ENCODE assay signal across 16 cellular contexts in the genomic region with DNA sequence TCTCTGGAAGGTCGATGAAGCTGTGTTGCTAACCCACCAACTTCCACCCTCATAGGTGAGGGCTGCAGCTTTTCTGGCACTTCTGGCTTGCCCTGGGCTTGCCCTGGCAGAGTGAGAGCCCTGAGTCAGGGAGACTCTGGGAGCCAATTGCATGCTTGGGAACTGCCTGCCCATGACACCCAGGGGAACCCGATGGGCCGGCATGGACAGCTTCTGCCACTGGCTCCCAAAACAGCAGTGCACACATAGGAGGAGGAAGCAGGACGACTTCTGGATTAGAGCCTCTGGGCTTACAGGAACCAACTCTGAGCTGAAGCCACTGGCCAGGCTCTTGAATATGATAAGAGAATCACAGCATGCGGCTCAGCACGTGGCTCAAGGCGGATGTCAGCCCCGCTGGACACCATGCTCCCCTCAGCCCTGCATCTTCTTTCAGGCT.
DNase-seq lines count a peak whose midpoint lies in the region; ATAC-seq and TF ChIP-seq lines count a peak whose summit lies in the region.
"Had no signal": no experiment of that assay in that cellular context is flagged by ENCODE, and none has a peak within 500 bp of the region (broad histone marks: within the 10 kb centered on the region; RNA-seq: fewer than 3 reads in every experiment).

No MANE protein-coding gene starts in this region.

- peaks cover 32% of the 10 kb centered on the region for H3K27me3 ChIP-seq in GM23248 (replicated peaks; ENCODE audit: insufficient read depth)
- H3K27me3 ChIP-seq in sigmoid colon = no peaks in the 10 kb centered on the region

- no peak for TF ChIP-seq EP300 in sigmoid colon (IDR thresholded peaks at IDR 0.05)

- no peaks in the 10 kb centered on the region for H3K36me3 Mint-ChIP-seq in activated CD4-positive, alpha-beta memory T cell treated with anti-CD3 and anti-CD28 coated beads for 36 hours
- H3K36me3 Mint-ChIP-seq in Calu3 (ENCODE audit: insufficient read depth, unreplicated experiment) (no peaks in the 10 kb centered on the region), nephron progenitor cell (ENCODE audit: low read depth) (no peaks in the 10 kb centered on the region)
- H3K36me3 Mint-ChIP-seq: stimulated activated effector memory CD8-positive, alpha-beta T cell treated with anti-CD3 and anti-CD28 coated beads, Interleukin-12 subunit alpha, Interleukin-12 subunit beta, amount 100 ng/mL, for 72 hours had no signal

- H3K36me3 ChIP-seq in GM23248 (ENCODE audit: low read depth) = no peaks in the 10 kb centered on the region
- no peaks in the 10 kb centered on the region for H3K36me3 ChIP-seq in sigmoid colon
- H3K36me3 ChIP-seq in mucosa of descending colon (ENCODE audit: low read depth) = no peaks in the 10 kb centered on the region

- TF ChIP-seq POLR2A in sigmoid colon (IDR thresholded peaks at IDR 0.05) = no peak

- H3K4me3 ChIP-seq in GM23248 (no peak overlapping the region), sigmoid colon (no peak overlapping the region), mucosa of descending colon (no peak overlapping the region)
- H3K4me3 ChIP-seq: hepatocyte had no signal

- no peaks in the 10 kb centered on the region for H3K4me1 ChIP-seq in GM23248 (ENCODE audit: insufficient read depth)
- peaks cover 0 to 4% (median 0%) of the 10 kb centered on the region in 4 donors for H3K4me1 ChIP-seq in sigmoid colon
- H3K4me1 ChIP-seq in mucosa of descending colon (ENCODE audit: low read depth) = no peaks in the 10 kb centered on the region

- H3K27ac ChIP-seq in GM23248 (no peak overlapping the region), sigmoid colon (no peak overlapping the region)
- H3K27ac ChIP-seq: C4-2B, hepatocyte had no signal

- TF ChIP-seq CTCF in sigmoid colon (IDR thresholded peaks at IDR 0.05) = no peak
- no peak for TF ChIP-seq CTCF in Calu3 (IDR thresholded peaks at IDR 0.05; ENCODE audit: unreplicated experiment)
- no peak for TF ChIP-seq CTCF in nephron progenitor cell (IDR thresholded peaks at IDR 0.05)
- no peak for TF ChIP-seq CTCF in mucosa of descending colon (IDR thresholded peaks at IDR 0.05)

- DNase-seq in GM23248 (peak; percentile 22), left cardiac atrium (no peak), sigmoid colon (peak; percentile 37), Calu3 (no peak), nephron progenitor cell (no peak), mucosa of descending colon (no peak)
- DNase-seq in activated CD4-positive, alpha-beta memory T cell treated with anti-CD3 and anti-CD28 coated beads for 36 hours = peak; percentile 6
- DNase-seq in central memory CD4-positive, alpha-beta T cell = no peak
- DNase-seq: activated CD4-positive, alpha-beta T cell treated with anti-CD3 and anti-CD28 coated beads, Interleukin-2, amount 50 U/mL, for 48 hours; activated naive CD4-positive, alpha-beta T cell treated with Interleukin-2 at 50 U/mL for 16 hours; GDM1; mesenchymal stem cell; NCI-H1092 treated with DMSO at 0.1 percent for 48 hours had no signal

- no peaks in the 10 kb centered on the region for H4K20me1 ChIP-seq in GM23248 (ENCODE audit: insufficient read depth)

- H3K4me3 Mint-ChIP-seq in activated CD4-positive, alpha-beta memory T cell treated with anti-CD3 and anti-CD28 coated beads for 36 hours = no peak overlapping the region
- H3K4me3 Mint-ChIP-seq in Calu3 (ENCODE audit: low read depth, unreplicated experiment) = no peak overlapping the region
- no peak overlapping the region for H3K4me3 Mint-ChIP-seq in nephron progenitor cell
- H3K4me3 Mint-ChIP-seq: stimulated activated effector memory CD8-positive, alpha-beta T cell treated with anti-CD3 and anti-CD28 coated beads, Interleukin-12 subunit alpha, Interleukin-12 subunit beta, amount 100 ng/mL, for 72 hours had no signal

- BruUV-seq in Calu3 (replicated peaks; lab: Mats Ljungman, UMichigan) = no TSS peak

- 29 to 31% methylated on average over 8 of the region's 8 CpGs for WGBS in GM23248 (ENCODE audit: low coverage in 1 of 2, low lambda C conversion rate in 2 of 2, missing lambda C conversion rate in 2 of 2), 2 experiments
- 71% methylated on average over 8 of the region's 8 CpGs for WGBS in sigmoid colon, 2 donors

- H3K9me2 ChIP-seq in GM23248 (ENCODE audit: insufficient read depth) = no peaks in the 10 kb centered on the region

- no peaks in the 10 kb centered on the region for H3K9me3 ChIP-seq in GM23248 (ENCODE audit: low read depth)
- H3K9me3 ChIP-seq in sigmoid colon = no peaks in the 10 kb centered on the region
- H3K9me3 ChIP-seq in mucosa of descending colon = no peaks in the 10 kb centered on the region

- H3K4me1 Mint-ChIP-seq in activated CD4-positive, alpha-beta memory T cell treated with anti-CD3 and anti-CD28 coated beads for 36 hours (ENCODE audit: low read depth) = no peaks in the 10 kb centered on the region
- H3K4me1 Mint-ChIP-seq in Calu3 (ENCODE audit: low read depth, unreplicated experiment) (no peaks in the 10 kb centered on the region), nephron progenitor cell (peaks cover 64% of the 10 kb centered on the region)
- H3K4me1 Mint-ChIP-seq: stimulated activated effector memory CD8-positive, alpha-beta T cell treated with anti-CD3 and anti-CD28 coated beads, Interleukin-12 subunit alpha, Interleukin-12 subunit beta, amount 100 ng/mL, for 72 hours had no signal

- POLR2A ChIA-PET in activated CD4-positive, alpha-beta memory T cell treated with anti-CD3 and anti-CD28 coated beads for 36 hours (lab: Charles Lee) = no interaction called here

- H3K9me3 Mint-ChIP-seq in activated CD4-positive, alpha-beta memory T cell treated with anti-CD3 and anti-CD28 coated beads for 36 hours = no peaks in the 10 kb centered on the region
- H3K9me3 Mint-ChIP-seq in Calu3 (ENCODE audit: low read depth, unreplicated experiment) = no peaks in the 10 kb centered on the region
- H3K9me3 Mint-ChIP-seq in nephron progenitor cell = no peaks in the 10 kb centered on the region
- H3K9me3 Mint-ChIP-seq: stimulated activated effector memory CD8-positive, alpha-beta T cell treated with anti-CD3 and anti-CD28 coated beads, Interleukin-12 subunit alpha, Interleukin-12 subunit beta, amount 100 ng/mL, for 72 hours had no signal

- H3K27ac Mint-ChIP-seq in activated CD4-positive, alpha-beta memory T cell treated with anti-CD3 and anti-CD28 coated beads for 36 hours = no peak overlapping the region
- H3K27ac Mint-ChIP-seq in Calu3 (ENCODE audit: unreplicated experiment) (no peak overlapping the region), nephron progenitor cell (no peak overlapping the region)
- H3K27ac Mint-ChIP-seq: stimulated activated effector memory CD8-positive, alpha-beta T cell treated with anti-CD3 and anti-CD28 coated beads, Interleukin-12 subunit alpha, Interleukin-12 subunit beta, amount 100 ng/mL, for 72 hours had no signal

- no peaks in the 10 kb centered on the region for H3K27me3 Mint-ChIP-seq in activated CD4-positive, alpha-beta memory T cell treated with anti-CD3 and anti-CD28 coated beads for 36 hours
- H3K27me3 Mint-ChIP-seq in Calu3 (ENCODE audit: unreplicated experiment) = peaks cover 98% of the 10 kb centered on the region
- peaks cover 79% of the 10 kb centered on the region for H3K27me3 Mint-ChIP-seq in nephron progenitor cell (ENCODE audit: low read depth, poor library complexity)

- no peak overlapping the region for H2AFZ ChIP-seq in GM23248
- H2AFZ ChIP-seq: hepatocyte had no signal

- no peaks in the 10 kb centered on the region for H3F3A ChIP-seq in GM23248 (ENCODE audit: insufficient read depth)

- H3K79me2 ChIP-seq in GM23248 (ENCODE audit: insufficient read depth) = no peaks in the 10 kb centered on the region
- H3K79me2 ChIP-seq: hepatocyte had no signal

- CTCF ChIA-PET in activated CD4-positive, alpha-beta memory T cell treated with anti-CD3 and anti-CD28 coated beads for 36 hours (lab: Charles Lee) = no interaction called here
- CTCF ChIA-PET in Calu3 (lab: Charles Lee) = no interaction called here

- in situ Hi-C loops in GM23248 (cut with MboI) = no loop called here

- no peak overlapping the region for H3K9ac ChIP-seq in GM23248

- intact Hi-C loops in activated CD4-positive, alpha-beta memory T cell treated with anti-CD3 and anti-CD28 coated beads for 36 hours (cut with micrococcal nuclease) = no loop called here
- intact Hi-C loops in left cardiac atrium (cut with DNase I) (loop anchor here in 1 of 2 donors (10.0 kb wide), 1 partner anchor 108 kb away; no protein-coding TSS in a partner anchor), sigmoid colon (cut with DNase I) (no loop called here), Calu3 (cut with micrococcal nuclease; ENCODE audit: unreplicated experiment) (no loop called here), mucosa of descending colon (cut with DNase I, micrococcal nuclease) (no loop called here)

- ATAC-seq in left cardiac atrium (peak; percentile 9 to 55), mucosa of descending colon (no peak)
- ATAC-seq: stimulated activated effector memory CD8-positive, alpha-beta T cell treated with anti-CD3 and anti-CD28 coated beads, Interleukin-12 subunit alpha, Interleukin-12 subunit beta, amount 100 ng/mL, for 72 hours had no signal

- H3K4me2 ChIP-seq in GM23248 (ENCODE audit: unreplicated experiment) = no peak overlapping the region
- H3K4me2 ChIP-seq: hepatocyte had no signal

Comparison
In these comparisons a context has a peak if more than half of its experiments do, and no peak if none do; other contexts are left out.
1. DNase-seq: peak in GM23248 (single experiment), activated CD4-positive, alpha-beta memory T cell treated with anti-CD3 and anti-CD28 coated beads for 36 hours (single experiment) and sigmoid colon (single experiment); none in left cardiac atrium (single experiment), Calu3 (single experiment), nephron progenitor cell (single experiment), mucosa of descending colon (0 of 3) and central memory CD4-positive, alpha-beta T cell (single experiment).